Comparison of ENCODE assay signal across 9 cellular contexts in the genomic region with DNA sequence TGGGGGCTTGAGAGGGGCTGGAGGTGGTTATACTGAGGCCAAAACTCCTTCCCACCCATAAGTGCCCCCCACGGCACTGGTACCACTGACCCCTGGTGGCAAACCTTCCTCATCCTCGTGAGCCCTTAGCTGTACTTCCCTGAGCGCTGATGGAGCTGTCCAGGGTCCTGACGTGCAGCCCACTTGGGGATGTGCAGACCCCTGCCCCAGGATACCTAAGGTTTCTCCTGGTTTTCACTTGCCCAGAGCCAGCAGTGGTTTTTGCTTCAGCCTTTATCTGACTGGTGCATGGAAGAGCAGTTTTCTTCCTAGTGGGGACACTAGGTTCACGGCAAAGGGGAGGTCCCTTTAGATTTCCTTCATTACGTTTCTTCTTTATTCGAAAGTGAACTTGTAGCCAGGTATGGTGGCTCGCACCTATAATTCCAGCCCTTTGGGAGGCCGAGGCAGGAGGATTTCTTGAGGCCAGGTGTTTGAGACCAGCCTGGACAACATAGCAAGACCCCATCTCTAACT. TPM values are rescaled to one million over a fixed set of nuclear protein-coding genes. Genes with fewer than 3 reads are reported as not detected.
A peak's percentile ranks its signal among the peaks of the same experiment; 100 is the strongest.
DNase-seq lines count a peak whose midpoint lies in the region; ATAC-seq and TF ChIP-seq lines count a peak whose summit lies in the region.
"Had no signal": no experiment of that assay in that cellular context is flagged by ENCODE, and none has a peak within 500 bp of the region (broad histone marks: within the 10 kb centered on the region; RNA-seq: fewer than 3 reads in every experiment).

No MANE protein-coding gene starts in this region.

- intact Hi-C loops in CD4-positive, alpha-beta memory T cell (cut with micrococcal nuclease), result no loop called here

- no peak for ATAC-seq in HG03432 (IDR thresholded peaks at IDR 0.05; ENCODE audit: unreplicated experiment)

- no peaks in the 10 kb centered on the region for H3K9me3 ChIP-seq in CD4-positive, alpha-beta memory T cell (ENCODE audit: control insufficient read depth in 1 of 2, low read length in 2 of 2)

- peaks cover 0 to 2% (median 0%) of the 10 kb centered on the region in 8 donors for H3K9me3 Mint-ChIP-seq in CD4-positive, alpha-beta memory T cell

- DNase-seq in activated effector memory CD4-positive, alpha-beta T cell treated with anti-CD3 and anti-CD28 coated beads, Interleukin-2, amount 50 U/mL, for 16 hours, result peak; percentile 68
- DNase-seq in activated effector memory CD4-positive, alpha-beta T cell treated with Interleukin-2 at 50 U/mL for 16 hours, result no peak
- DNase-seq in NCI-H460 (ENCODE audit: extremely low read depth, low read depth) (peak; percentile 13), choroid plexus epithelial cell (ENCODE audit: low read depth) (peak; percentile 31), retina (peak; percentile 46), HCEC 1CT (no peak)
- no peak for DNase-seq in CD4-positive, alpha-beta memory T cell
- DNase-seq: NCI-H1436 treated with DMSO at 0.1 percent for 48 hours had no signal

- H3K36me3 Mint-ChIP-seq in CD4-positive, alpha-beta memory T cell, result no peaks in the 10 kb centered on the region

- H3K27me3 Mint-ChIP-seq in CD4-positive, alpha-beta memory T cell, result peaks cover 10 to 19% of the 10 kb centered on the region in 2 donors

- H3K4me1 Mint-ChIP-seq in CD4-positive, alpha-beta memory T cell, result no peaks in the 10 kb centered on the region

- H3K27ac Mint-ChIP-seq in CD4-positive, alpha-beta memory T cell, result no peak overlapping the region

- H3K36me3 ChIP-seq in CD4-positive, alpha-beta memory T cell (ENCODE audit: insufficient read depth, low read length), result no peaks in the 10 kb centered on the region

- POLR2A ChIA-PET in CD4-positive, alpha-beta memory T cell (lab: Charles Lee; ENCODE audit: partially characterized antibody), result no interaction called here

- no peaks in the 10 kb centered on the region for H3K27me3 ChIP-seq in CD4-positive, alpha-beta memory T cell (ENCODE audit: insufficient read depth, low read length)

- H3K27ac ChIP-seq in CD4-positive, alpha-beta memory T cell (ENCODE audit: low read depth, low read length), result no peak overlapping the region

- H3K4me3 ChIP-seq in choroid plexus epithelial cell (ENCODE audit: low read depth, low read length), result no peak overlapping the region
- no peak overlapping the region for H3K4me3 ChIP-seq in CD4-positive, alpha-beta memory T cell (ENCODE audit: low read length in 2 of 2)

- CTCF ChIA-PET in CD4-positive, alpha-beta memory T cell (lab: Charles Lee; ENCODE audit: partially characterized antibody), result interaction anchor here (0.9 to 4.4 kb wide), 5 partner anchors 11 to 352 kb away, joined by 3 to 62 read pairs (median 14); no protein-coding TSS in a partner anchor

- H3K4me3 Mint-ChIP-seq in CD4-positive, alpha-beta memory T cell, result no peak overlapping the region

- peak; percentile 40 for TF ChIP-seq CTCF in choroid plexus epithelial cell (conservative IDR thresholded peaks at IDR 0.05; ENCODE audit: low read depth, low read length)

- H3K4me1 ChIP-seq in CD4-positive, alpha-beta memory T cell (ENCODE audit: insufficient read depth, low read length), result no peaks in the 10 kb centered on the region

RNA-seq across cellular contexts. Expression of a gene that starts 28.7 kb away (rescaled TPM):
- total RNA-seq in NCI-H460 (2014; rRNA removed; shearing (Covaris generic)), result 28.0 and 29.6 TPM in 2 replicates
- polyA plus RNA-seq in NCI-H460 (2014; cell fraction: nucleus; rRNA removed), result 61.0 and 72.2 TPM in 2 replicates
- total RNA-seq in CD4-positive, alpha-beta memory T cell, result 10 to 100 TPM in 1 of 2 experiments, 1 to 10 TPM in 1; 9.3 to 11.0 TPM
- polyA plus RNA-seq in CD4-positive, alpha-beta memory T cell, result 1 to 10 TPM in 1 of 2 donors, under 1 TPM in 1; 0.68 to 2.4 TPM

Comparison
In these comparisons a context has a peak if more than half of its experiments do, and no peak if none do; other contexts are left out.
1. DNase-seq: peak in activated effector memory CD4-positive, alpha-beta T cell treated with anti-CD3 and anti-CD28 coated beads, Interleukin-2, amount 50 U/mL, for 16 hours (single experiment), NCI-H460 (single experiment), choroid plexus epithelial cell (single experiment) and retina (single experiment); none in activated effector memory CD4-positive, alpha-beta T cell treated with Interleukin-2 at 50 U/mL for 16 hours (single experiment), CD4-positive, alpha-beta memory T cell (0 of 5) and HCEC 1CT (single experiment).